Comparison of ENCODE assay signal across 11 cellular contexts in genomic region chr2:134252092-134252775, GRCh38. TPM values are rescaled to one million over a fixed set of nuclear protein-coding genes. Genes with fewer than 3 reads are reported as not detected.
A peak's percentile ranks its signal among the peaks of the same experiment; 100 is the strongest.
DNase-seq lines count a peak whose midpoint lies in the region; TF ChIP-seq lines count a peak whose summit lies in the region.
"Had no signal": no experiment of that assay in that cellular context is flagged by ENCODE, and none has a peak within 500 bp of the region (broad histone marks: within the 10 kb centered on the region; RNA-seq: fewer than 3 reads in every experiment).

No MANE protein-coding gene starts in this region.

- DNase-seq in activated CD4-positive, alpha-beta T cell treated with anti-CD3 and anti-CD28 coated beads for 48 hours = peak; percentile 76
- DNase-seq in activated CD4-positive, alpha-beta T cell treated with anti-CD3 and anti-CD28 coated beads, Interleukin-2, amount 50 U/mL, for 4 hours = no peak
- DNase-seq in NCI-H2029 treated with DMSO at 0.1 percent for 48 hours (lab: John Stamatoyannopoulos, UW) (peak; percentile 69), chondrocyte (ENCODE audit: low spot score) (no peak), putamen (ENCODE audit: low spot score) (no peak), uterus (no peak)
- peak; percentile 9 for DNase-seq in activated T-helper 9 cell treated with anti-CD3 and anti-CD28 coated beads, Interleukin-2, amount 50 U/mL, for 16 hours (ENCODE audit: low read depth)
- DNase-seq in stimulated activated CD4-positive, alpha-beta T cell treated with anti-CD3 and anti-CD28 coated beads, TNF-alpha, amount 100 ng/mL, for 24 hours (ENCODE audit: low read depth in 3 of 3) = peak in 2 of 3 experiments; percentile 32 to 43
- DNase-seq: ACHN, foreskin melanocyte, RPMI8226 had no signal

- H3K27me3 Mint-ChIP-seq in chondrocyte (ENCODE audit: low read depth) = no peaks in the 10 kb centered on the region

- TF ChIP-seq CTCF in chondrocyte (IDR thresholded peaks at IDR 0.05) (no peak), uterus (IDR thresholded peaks at IDR 0.05) (no peak)

- no peak overlapping the region for H3K27ac ChIP-seq in uterus

- no peak overlapping the region for H3K4me3 Mint-ChIP-seq in chondrocyte (ENCODE audit: unreplicated experiment)

- no peaks in the 10 kb centered on the region for H3K9me3 Mint-ChIP-seq in chondrocyte (ENCODE audit: low read depth)

- H3K27ac Mint-ChIP-seq in chondrocyte (ENCODE audit: unreplicated experiment) = no peak overlapping the region

- no peaks in the 10 kb centered on the region for H3K27me3 ChIP-seq in uterus

- H3K9me3 ChIP-seq in uterus = no peaks in the 10 kb centered on the region

- H3K36me3 Mint-ChIP-seq in chondrocyte (ENCODE audit: low read depth) = no peaks in the 10 kb centered on the region

- no peaks in the 10 kb centered on the region for H3K4me1 Mint-ChIP-seq in chondrocyte (ENCODE audit: low read depth)

- H3K36me3 ChIP-seq in uterus = no peaks in the 10 kb centered on the region

- intact Hi-C loops in uterus (cut with DNase I; ENCODE audit: low total_unique reads) = no loop called here

- no peaks in the 10 kb centered on the region for H3K4me1 ChIP-seq in uterus

- TF ChIP-seq POLR2A in uterus (IDR thresholded peaks at IDR 0.05) = no peak

- H3K4me3 ChIP-seq in uterus = no peak overlapping the region

RNA-seq across cellular contexts. Expression of gene MGAT5, which starts 1.6 kb away (rescaled TPM):
- total RNA-seq in chondrocyte = 27.6 to 30.0 TPM (median 29.8 TPM) in 3 replicates
- total RNA-seq in uterus = 10 to 100 TPM; 10.3 to 53.2 (median 27.0) TPM

Comparison
In these comparisons a context has a peak if more than half of its experiments do, and no peak if none do; other contexts are left out.
1. DNase-seq: peak in activated CD4-positive, alpha-beta T cell treated with anti-CD3 and anti-CD28 coated beads for 48 hours (single experiment), NCI-H2029 treated with DMSO at 0.1 percent for 48 hours (single experiment), activated T-helper 9 cell treated with anti-CD3 and anti-CD28 coated beads, Interleukin-2, amount 50 U/mL, for 16 hours (single experiment) and stimulated activated CD4-positive, alpha-beta T cell treated with anti-CD3 and anti-CD28 coated beads, TNF-alpha, amount 100 ng/mL, for 24 hours (2 of 3); none in activated CD4-positive, alpha-beta T cell treated with anti-CD3 and anti-CD28 coated beads, Interleukin-2, amount 50 U/mL, for 4 hours (0 of 2), chondrocyte (single experiment), putamen (single experiment) and uterus (0 of 2).